23 cellular contexts compared by ENCODE assay signal in genomic region chr1:113211467-113211866, GRCh38.
DNase-seq lines count a peak whose midpoint lies in the region; ATAC-seq and TF ChIP-seq lines count a peak whose summit lies in the region.
"Had no signal": no experiment of that assay in that cellular context is flagged by ENCODE, and none has a peak within 500 bp of the region (broad histone marks: within the 10 kb centered on the region; RNA-seq: fewer than 3 reads in every experiment).

No MANE protein-coding gene starts in this region.

- H3K27me3 ChIP-seq in mammary epithelial cell (ENCODE audit: insufficient read depth, low read length) = no peaks in the 10 kb centered on the region
- H3K27me3 ChIP-seq: SJSA1 had no signal

- BruUV-seq in MCF 10A (replicated peaks; lab: Mats Ljungman, UMichigan) = no TSS peak
- no TSS peak for BruUV-seq in mammary epithelial cell (replicated peaks; lab: Mats Ljungman, UMichigan)

- no peaks in the 10 kb centered on the region for H3K36me3 ChIP-seq in mammary epithelial cell (ENCODE audit: insufficient read depth, low read length)
- H3K36me3 ChIP-seq: SJSA1 had no signal

- H3K4me1 Mint-ChIP-seq in MCF 10A (ENCODE audit: insufficient read depth, unreplicated experiment) (peaks cover 5% of the 10 kb centered on the region), osteocyte (ENCODE audit: unreplicated experiment) (no peaks in the 10 kb centered on the region)
- H3K4me1 Mint-ChIP-seq: CD8-positive, alpha-beta memory T cell had no signal

- no peak for DNase-seq in MCF 10A (ENCODE audit: unreplicated experiment)
- no peak for DNase-seq in mammary epithelial cell
- DNase-seq in osteocyte (ENCODE audit: extremely low spot score, unreplicated experiment) = peak; percentile 72
- no peak for DNase-seq in activated CD8-positive, alpha-beta memory T cell treated with anti-CD3 and anti-CD28 coated beads for 24 hours
- DNase-seq: Calu3; CD8-positive, alpha-beta memory T cell; DMS153; DND-41; H7; HFFc6; KG1; MM.1S; NCI-H2029; NCI-H446 treated with DMSO at 0.1 percent for 48 hours; NCI-H526; NCI-H82; Right ventricle myocardium superior; RPMI8226 had no signal

- H3K9me3 ChIP-seq in mammary epithelial cell (replicated peaks; ENCODE audit: insufficient read depth, low read length) = no peaks in the 10 kb centered on the region
- H3K9me3 ChIP-seq: SJSA1 had no signal

- H3K36me3 Mint-ChIP-seq in MCF 10A (ENCODE audit: insufficient read depth, unreplicated experiment) (no peaks in the 10 kb centered on the region), osteocyte (ENCODE audit: unreplicated experiment) (no peaks in the 10 kb centered on the region)

- no peaks in the 10 kb centered on the region for H3K4me1 ChIP-seq in mammary epithelial cell (ENCODE audit: insufficient read depth, low read length)
- H3K4me1 ChIP-seq: SJSA1 had no signal

- H3K9me3 Mint-ChIP-seq in MCF 10A (ENCODE audit: unreplicated experiment) (peaks cover 11% of the 10 kb centered on the region), osteocyte (ENCODE audit: unreplicated experiment) (peaks cover 4% of the 10 kb centered on the region)

- no peak overlapping the region for H3K4me3 ChIP-seq in mammary epithelial cell (replicated peaks in 1 of 3; ENCODE audit: insufficient read depth in 1 of 3, low read depth in 2 of 3, low read length in 3 of 3)
- H3K4me3 ChIP-seq: SJSA1 had no signal

- no peak overlapping the region for H3K4me2 ChIP-seq in mammary epithelial cell (ENCODE audit: insufficient read depth, low read depth, low read length)

- in situ Hi-C loops in mammary epithelial cell (cut with MboI; ENCODE audit: low sequenced_read_pairs in 2 of 2) = no loop called here

- H3K27ac ChIP-seq in mammary epithelial cell (ENCODE audit: insufficient read depth, low read depth, low read length) (no peak overlapping the region), VCaP (peak overlapping the region; percentile 38)
- H3K27ac ChIP-seq: C4-2B, SJSA1 had no signal

- H3K9ac ChIP-seq in mammary epithelial cell (ENCODE audit: insufficient read depth, low read length) = no peak overlapping the region

- no peak overlapping the region for H2AFZ ChIP-seq in mammary epithelial cell (ENCODE audit: low read depth, low read length)

- CTCF ChIA-PET in MCF 10A (lab: Yijun Ruan, JAX) (interaction anchor here (0.6 kb wide), 1 partner anchor 26 kb away, joined by 3 read pairs; no protein-coding TSS in a partner anchor), mammary epithelial cell (lab: Charles Lee; ENCODE audit: low non-redundant PET) (no interaction called here)

- ATAC-seq in HG02973 (IDR thresholded peaks at IDR 0.05; ENCODE audit: unreplicated experiment) (no peak), GM18858 (IDR thresholded peaks at IDR 0.05; ENCODE audit: unreplicated experiment) (no peak)

- no peaks in the 10 kb centered on the region for H3K79me2 ChIP-seq in mammary epithelial cell (ENCODE audit: insufficient read depth, low read length)

- no peaks in the 10 kb centered on the region for H4K20me1 ChIP-seq in mammary epithelial cell (ENCODE audit: insufficient read depth, low read length)

- intact Hi-C loops in MCF 10A (cut with micrococcal nuclease) (no loop called here), mammary epithelial cell (cut with micrococcal nuclease) (no loop called here)

- H3K27me3 Mint-ChIP-seq in MCF 10A (ENCODE audit: insufficient read depth, unreplicated experiment) (no peaks in the 10 kb centered on the region), osteocyte (ENCODE audit: unreplicated experiment) (peaks cover 20% of the 10 kb centered on the region)

- POLR2A ChIA-PET in MCF 10A (lab: Yijun Ruan, JAX) = interaction anchor here (1.0 kb wide), 1 partner anchor 38 kb away, joined by 4 read pairs; no protein-coding TSS in a partner anchor

- TF ChIP-seq CTCF in MCF 10A (IDR thresholded peaks at IDR 0.05; ENCODE audit: unreplicated experiment) (no peak), mammary epithelial cell (conservative IDR thresholded peaks at IDR 0.05 in 1 of 2, IDR thresholded peaks at IDR 0.05 in 1 of 2; ENCODE audit: extremely low read depth in 1 of 2, insufficient read depth in 1 of 2, low read depth in 1 of 2, low read length in 2 of 2) (no peak), VCaP (conservative IDR thresholded peaks at IDR 0.05) (no peak), osteocyte (IDR thresholded peaks at IDR 0.05) (no peak)

- H3K27ac Mint-ChIP-seq in MCF 10A (ENCODE audit: low read depth, unreplicated experiment) = peak overlapping the region; percentile 21
- H3K27ac Mint-ChIP-seq in osteocyte (ENCODE audit: unreplicated experiment) = no peak overlapping the region
- H3K27ac Mint-ChIP-seq: CD8-positive, alpha-beta memory T cell; HFFc6 had no signal

- WGBS in mammary epithelial cell (ENCODE audit: low coverage, missing lambda C conversion rate) = 64% methylated on average over 5 of the region's 5 CpGs

- dilution Hi-C loops in mammary epithelial cell (cut with HindIII; ENCODE audit: low sequenced_read_pairs) = no loop called here

- no peak overlapping the region for H3K4me3 Mint-ChIP-seq in MCF 10A (ENCODE audit: unreplicated experiment)
- H3K4me3 Mint-ChIP-seq in osteocyte (ENCODE audit: unreplicated experiment) = no peak overlapping the region
- H3K4me3 Mint-ChIP-seq: CD8-positive, alpha-beta memory T cell; HFFc6 had no signal
